In genomic region chr19:16085115-16085514, GRCh38 we compare ENCODE assay signal across 14 cellular contexts. TPM values are rescaled to one million over a fixed set of nuclear protein-coding genes. Genes with fewer than 3 reads are reported as not detected.
A peak's percentile ranks its signal among the peaks of the same experiment; 100 is the strongest.
DNase-seq lines count a peak whose midpoint lies in the region; ATAC-seq, FAIRE-seq and TF ChIP-seq lines count a peak whose summit lies in the region.
"Had no signal": no experiment of that assay in that cellular context is flagged by ENCODE, and none has a peak within 500 bp of the region (broad histone marks: within the 10 kb centered on the region; RNA-seq: fewer than 3 reads in every experiment).

No MANE protein-coding gene starts in this region.

- no peak overlapping the region for H2BK120ac ChIP-seq in IMR-90 (ENCODE audit: low read depth, low read length)

- H3K9me1 ChIP-seq in IMR-90 (ENCODE audit: insufficient read depth, low read length) (peaks cover 24% of the 10 kb centered on the region), keratinocyte (ENCODE audit: control insufficient read depth, extremely low read depth, insufficient read depth, low read length) (no peaks in the 10 kb centered on the region)

- H3K9ac ChIP-seq in IMR-90 (ENCODE audit: low read depth, low read length) (no peak overlapping the region), keratinocyte (ENCODE audit: control insufficient read depth, extremely low read depth, insufficient read depth, low read length) (no peak overlapping the region)

- no peak overlapping the region for H3K23ac ChIP-seq in IMR-90 (ENCODE audit: low read depth, low read length)

- H3K27me3 ChIP-seq in ACC112 (ENCODE audit: insufficient read depth, low read length) (no peaks in the 10 kb centered on the region), IMR-90 (ENCODE audit: control insufficient read depth, insufficient read depth, low read length) (no peaks in the 10 kb centered on the region), keratinocyte (ENCODE audit: control insufficient read depth, extremely low read depth, insufficient read depth, low read length) (no peaks in the 10 kb centered on the region)
- H3K27me3 ChIP-seq: heart left ventricle, suprapubic skin had no signal

- H3K4me3 Mint-ChIP-seq in activated T-helper 2 cell treated with anti-CD3 and anti-CD28 coated beads, Interferon-gamma antibody, Interleukin-2, Interleukin-4, amounts not matched to agents 10 μg/mL and 5 μg/mL and 100 μg/mL, durations not matched to agents 14 hours and 24 hours and 36 hours (ENCODE audit: low read depth) = peak overlapping the region; percentile 76

- H3K4me1 ChIP-seq in ACC112 (ENCODE audit: control insufficient read depth, insufficient read depth, low read length, unreplicated experiment) (peaks cover 16% of the 10 kb centered on the region), IMR-90 (ENCODE audit: control insufficient read depth, insufficient read depth, low read length) (peaks cover 24% of the 10 kb centered on the region), keratinocyte (ENCODE audit: control insufficient read depth, extremely low read depth, insufficient read depth, low read length) (peaks cover 5% of the 10 kb centered on the region)

- H3K79me2 ChIP-seq in ACC112 (ENCODE audit: control insufficient read depth, insufficient read depth, low read length, unreplicated experiment) = peaks cover 89% of the 10 kb centered on the region
- H3K79me2 ChIP-seq in keratinocyte (ENCODE audit: control insufficient read depth, insufficient read depth, low read length) = peaks cover 82% of the 10 kb centered on the region

- H2BK5ac ChIP-seq in IMR-90 (ENCODE audit: low read depth, low read length, poor library complexity, severe bottlenecking) = peak overlapping the region; percentile 49

- no peak overlapping the region for H3K14ac ChIP-seq in IMR-90 (replicated peaks; ENCODE audit: low read depth, low read length)

- no peak overlapping the region for H4K5ac ChIP-seq in IMR-90 (ENCODE audit: low read depth, low read length)

- peaks cover 96% of the 10 kb centered on the region for H3K36me3 Mint-ChIP-seq in activated T-helper 2 cell treated with anti-CD3 and anti-CD28 coated beads, Interferon-gamma antibody, Interleukin-2, Interleukin-4, amounts not matched to agents 10 μg/mL and 5 μg/mL and 100 μg/mL, durations not matched to agents 14 hours and 24 hours and 36 hours (ENCODE audit: low read depth)

- DNase-seq in IMR-90 = peak; percentile 66
- DNase-seq in activated T-helper 2 cell treated with anti-CD3 and anti-CD28 coated beads, Interferon-gamma antibody, Interleukin-2, Interleukin-4, amounts not matched to agents 10 μg/mL and 5 μg/mL and 100 μg/mL, durations not matched to agents 14 hours and 24 hours and 36 hours (ENCODE audit: low spot score) = no peak
- DNase-seq in keratinocyte (ENCODE audit: low read depth, low spot score) = no peak
- DNase-seq in GM10266 (ENCODE audit: extremely low spot score) = no peak
- no peak for DNase-seq in stimulated activated CD8-positive, alpha-beta memory T cell treated with anti-CD3 and anti-CD28 coated beads, Interleukin-4, amount 100 ng/mL, for 48 hours
- no peak for DNase-seq in NCI-H82 treated with DMSO at 0.1 percent for 48 hours (lab: John Stamatoyannopoulos, UW; ENCODE audit: unreplicated experiment)
- DNase-seq: cerebellar nuclear complex; heart left ventricle; NCI-H1048; stimulated activated CD4-positive, alpha-beta T cell treated with anti-CD3 and anti-CD28 coated beads, Interleukin-15, amount 100 ng/mL, for 24 hours had no signal

- H3K4me2 ChIP-seq in IMR-90 (ENCODE audit: low read depth, low read length) (no peak overlapping the region), keratinocyte (ENCODE audit: control insufficient read depth, extremely low read depth, insufficient read depth, low read depth, low read length) (no peak overlapping the region)

- TF ChIP-seq CTCF in IMR-90 (conservative IDR thresholded peaks at IDR 0.05; ENCODE audit: low read depth, low read length) (no peak), keratinocyte (optimal IDR thresholded peaks at IDR 0.05 in 1 of 3, IDR thresholded peaks at IDR 0.05 in 1 of 3, conservative IDR thresholded peaks at IDR 0.05 in 1 of 3; ENCODE audit: extremely low read depth in 1 of 3, insufficient read depth in 2 of 3, low read length in 3 of 3) (no peak), GM10266 (IDR thresholded peaks at IDR 0.05; ENCODE audit: control insufficient read depth, insufficient read depth, low read depth, missing control alignments) (no peak)

- no peaks in the 10 kb centered on the region for H3K9me3 Mint-ChIP-seq in activated T-helper 2 cell treated with anti-CD3 and anti-CD28 coated beads, Interferon-gamma antibody, Interleukin-2, Interleukin-4, amounts not matched to agents 10 μg/mL and 5 μg/mL and 100 μg/mL, durations not matched to agents 14 hours and 24 hours and 36 hours

- peaks cover 62% of the 10 kb centered on the region for H3K4me1 Mint-ChIP-seq in activated T-helper 2 cell treated with anti-CD3 and anti-CD28 coated beads, Interferon-gamma antibody, Interleukin-2, Interleukin-4, amounts not matched to agents 10 μg/mL and 5 μg/mL and 100 μg/mL, durations not matched to agents 14 hours and 24 hours and 36 hours (ENCODE audit: low read depth)

- no peak overlapping the region for H4K8ac ChIP-seq in IMR-90 (ENCODE audit: low read depth in 2 of 2, low read length in 2 of 2)

- FAIRE-seq in keratinocyte (lab: Jason Lieb, UNC) = no peak

- H3K27me3 Mint-ChIP-seq in activated T-helper 2 cell treated with anti-CD3 and anti-CD28 coated beads, Interferon-gamma antibody, Interleukin-2, Interleukin-4, amounts not matched to agents 10 μg/mL and 5 μg/mL and 100 μg/mL, durations not matched to agents 14 hours and 24 hours and 36 hours (ENCODE audit: low read depth) = no peaks in the 10 kb centered on the region

- no TSS peak for BruUV-seq in IMR-90 (replicated peaks; lab: Mats Ljungman, UMichigan)

- H4K20me1 ChIP-seq in IMR-90 (ENCODE audit: insufficient read depth, low read length) = peaks cover 100% of the 10 kb centered on the region
- peaks cover 21% of the 10 kb centered on the region for H4K20me1 ChIP-seq in keratinocyte (ENCODE audit: control insufficient read depth, extremely low read depth, insufficient read depth, low read length)

- in situ Hi-C loops in IMR-90 (cut with MboI; ENCODE audit: low sequenced_read_pairs) = no loop called here

- H2BK15ac ChIP-seq in IMR-90 (ENCODE audit: low read depth, low read length) = no peak overlapping the region

- H3K79me1 ChIP-seq in IMR-90 (ENCODE audit: low read depth in 1 of 2, low read length in 2 of 2) = peaks cover 27 to 87% of the 10 kb centered on the region in 2 experiments

- H2AK9ac ChIP-seq in IMR-90 (replicated peaks; ENCODE audit: low read depth, low read length, poor library complexity) = no peak overlapping the region

- ATAC-seq in IMR-90 (ENCODE audit: low read depth) = peak; percentile 9
- no peak for ATAC-seq in GM19467 (IDR thresholded peaks at IDR 0.05; ENCODE audit: unreplicated experiment)
- ATAC-seq: heart left ventricle had no signal

- no peak overlapping the region for H3K4me3 ChIP-seq in ACC112 (ENCODE audit: low read depth, low read length)
- no peak overlapping the region for H3K4me3 ChIP-seq in IMR-90 (ENCODE audit: insufficient read depth, low read depth, low read length)
- H3K4me3 ChIP-seq in keratinocyte (ENCODE audit: control insufficient read depth in 2 of 3, extremely low read depth in 1 of 3, insufficient read depth in 2 of 3, low read depth in 1 of 3, low read length in 3 of 3) = no peak overlapping the region
- H3K4me3 ChIP-seq: heart left ventricle, suprapubic skin had no signal

- H3K9me3 ChIP-seq in IMR-90 (ENCODE audit: control insufficient read depth, insufficient read depth, low read length) (no peaks in the 10 kb centered on the region), keratinocyte (ENCODE audit: control insufficient read depth, low read depth, low read length) (no peaks in the 10 kb centered on the region)
- H3K9me3 ChIP-seq: heart left ventricle, suprapubic skin had no signal

- H2AFZ ChIP-seq in ACC112 (ENCODE audit: low read length, unreplicated experiment) (no peak overlapping the region), IMR-90 (replicated peaks; ENCODE audit: low read length, poor library complexity) (no peak overlapping the region), keratinocyte (ENCODE audit: control insufficient read depth, low read length) (no peak overlapping the region)

- no peak overlapping the region for H3K18ac ChIP-seq in IMR-90 (ENCODE audit: low read depth, low read length)

- POLR2A ChIA-PET in IMR-90 (lab: Charles Lee; ENCODE audit: unreplicated experiment) = interaction anchor here (0.6 to 0.7 kb wide), 2 partner anchors 9 to 863 kb away, joined by 7 to 9 read pairs; partner anchors contain the start of gene TPM4

- no peak overlapping the region for H4K91ac ChIP-seq in IMR-90 (ENCODE audit: insufficient read depth, low read depth, low read length)

- H3K27ac ChIP-seq in ACC112 (ENCODE audit: low read depth, low read length) = peak overlapping the region; percentile 41
- H3K27ac ChIP-seq in IMR-90 (ENCODE audit: insufficient read depth, low read length) = peak overlapping the region; percentile 39
- H3K27ac ChIP-seq in keratinocyte (ENCODE audit: control insufficient read depth, insufficient read depth, low read length) = peak overlapping the region; percentile 25
- H3K27ac ChIP-seq: suprapubic skin had no signal

- peak overlapping the region; percentile 83 for H3K27ac Mint-ChIP-seq in activated T-helper 2 cell treated with anti-CD3 and anti-CD28 coated beads, Interferon-gamma antibody, Interleukin-2, Interleukin-4, amounts not matched to agents 10 μg/mL and 5 μg/mL and 100 μg/mL, durations not matched to agents 14 hours and 24 hours and 36 hours

- no peak overlapping the region for H3K4ac ChIP-seq in IMR-90 (ENCODE audit: low read depth, low read length)

- H2AK5ac ChIP-seq in IMR-90 (ENCODE audit: low read depth, low read length) = no peak overlapping the region

- CTCF ChIA-PET in IMR-90 (lab: Yijun Ruan, JAX) = interaction anchor here (0.6 to 0.7 kb wide), 2 partner anchors 36 to 301 kb away, joined by 3 to 5 read pairs; no protein-coding TSS in a partner anchor

- intact Hi-C loops in IMR-90 (cut with micrococcal nuclease) = no loop called here
- intact Hi-C loops in activated T-helper 2 cell treated with anti-CD3 and anti-CD28 coated beads, Interferon-gamma antibody, Interleukin-2, Interleukin-4, amounts not matched to agents 10 μg/mL and 5 μg/mL and 100 μg/mL, durations not matched to agents 14 hours and 24 hours and 36 hours (cut with micrococcal nuclease) = loop anchor here (10.0 kb wide), 1 partner anchor 480 kb away; no protein-coding TSS in a partner anchor

- dilution Hi-C loops in IMR-90 (cut with HindIII; ENCODE audit: low sequenced_read_pairs, unreplicated experiment) (no loop called here), keratinocyte (cut with MboI; ENCODE audit: extremely low pct_ligation_motif_present, low sequenced_read_pairs) (no loop called here)

- no peak for TF ChIP-seq RAD21 in IMR-90 (IDR thresholded peaks at IDR 0.05; ENCODE audit: low read length)

- WGBS in IMR-90 (ENCODE audit: extremely low coverage in 2 of 2, insufficient read length in 1 of 2), 2 experiments = no CpG with 5 or more reads among the region's 6 CpGs

- no peak; the same call in 1 of the 2 replicates for TF ChIP-seq POLR2A in IMR-90 (IDR thresholded peaks at IDR 0.05; ENCODE audit: low read depth, low read length)

- H3K56ac ChIP-seq in IMR-90 (ENCODE audit: extremely low read depth, insufficient read depth, low read length) = no peak overlapping the region

- H3K36me3 ChIP-seq in ACC112 (ENCODE audit: insufficient read depth, low read length) (peaks cover 26% of the 10 kb centered on the region), IMR-90 (ENCODE audit: control insufficient read depth, insufficient read depth, low read length) (peaks cover 95% of the 10 kb centered on the region), keratinocyte (ENCODE audit: control insufficient read depth in 2 of 2, extremely low read depth in 1 of 2, insufficient read depth in 2 of 2, low read length in 2 of 2) (peaks cover 58 to 81% of the 10 kb centered on the region in 2 experiments)

- no peak overlapping the region for H2BK20ac ChIP-seq in IMR-90 (ENCODE audit: low read depth, low read length)

RNA-seq across cellular contexts. Expression of gene TPM4, which starts 8.8 kb away (rescaled TPM):
- 1,075 and 1,562 TPM in 2 replicates for total RNA-seq in IMR-90 (2012; rRNA removed)
- 1,160 and 1,218 TPM in 2 replicates for polyA plus RNA-seq in IMR-90 (2012; rRNA removed)
- polyA plus RNA-seq in IMR-90 (2012; cell fraction: cytosol; rRNA removed) = 1,916 and 2,081 TPM in 2 replicates
- 535 and 1,052 TPM in 2 replicates for polyA plus RNA-seq in IMR-90 (2012; cell fraction: nucleus; rRNA removed; ENCODE audit: low replicate concordance)
- total RNA-seq in activated T-helper 2 cell treated with anti-CD3 and anti-CD28 coated beads, Interferon-gamma antibody, Interleukin-2, Interleukin-4, amounts not matched to agents 10 μg/mL and 5 μg/mL and 100 μg/mL, durations not matched to agents 14 hours and 24 hours and 36 hours = 507 and 520 TPM in 2 replicates
- polyA plus RNA-seq in keratinocyte = 489 to 646 TPM (median 581 TPM) in 3 replicates
- 905 TPM for polyA plus RNA-seq in keratinocyte (2011; ENCODE audit: low read depth)
- polyA plus RNA-seq in keratinocyte (2011; cell fraction: cytosol; rRNA removed) = 586 and 787 TPM in 2 replicates
- polyA plus RNA-seq in keratinocyte (2011; cell fraction: nucleus; rRNA removed) = 358 and 397 TPM in 2 replicates
- polyA plus RNA-seq in keratinocyte (2012; ENCODE audit: low replicate concordance) = 305 and 592 TPM in 2 replicates
- 93.6 to 294 TPM (median 216 TPM) in 3 replicates for polyA minus RNA-seq in keratinocyte
- polyA minus RNA-seq in keratinocyte (2011; cell fraction: cytosol; rRNA and poly(A)+ RNA removed) = 587 TPM
- polyA minus RNA-seq in keratinocyte (2011; cell fraction: nucleus; rRNA and poly(A)+ RNA removed) = 114 and 189 TPM in 2 replicates

RNA-seq across cellular contexts. Expression of gene RAB8A, which starts 26.6 kb away (rescaled TPM):
- total RNA-seq in IMR-90 (2012; rRNA removed) = 135 and 158 TPM in 2 replicates
- polyA plus RNA-seq in IMR-90 (2012; rRNA removed) (61.8 and 64.5 TPM in 2 replicates), keratinocyte (64.4 to 116 TPM (median 95.1 TPM) in 3 replicates)
- polyA plus RNA-seq in IMR-90 (2012; cell fraction: cytosol; rRNA removed) = 33.9 and 47.1 TPM in 2 replicates
- 24.8 and 40.7 TPM in 2 replicates for polyA plus RNA-seq in IMR-90 (2012; cell fraction: nucleus; rRNA removed; ENCODE audit: low replicate concordance)
- total RNA-seq in activated T-helper 2 cell treated with anti-CD3 and anti-CD28 coated beads, Interferon-gamma antibody, Interleukin-2, Interleukin-4, amounts not matched to agents 10 μg/mL and 5 μg/mL and 100 μg/mL, durations not matched to agents 14 hours and 24 hours and 36 hours = 256 and 261 TPM in 2 replicates
- polyA plus RNA-seq in keratinocyte (2011; ENCODE audit: low read depth) = 127 TPM
- polyA plus RNA-seq in keratinocyte (2011; cell fraction: cytosol; rRNA removed) = 60.3 and 65.6 TPM in 2 replicates
- 44.1 and 44.4 TPM in 2 replicates for polyA plus RNA-seq in keratinocyte (2011; cell fraction: nucleus; rRNA removed)
- polyA plus RNA-seq in keratinocyte (2012; ENCODE audit: low replicate concordance) = 41.8 and 125 TPM in 2 replicates
- polyA minus RNA-seq in keratinocyte = 73.1 to 162 TPM (median 128 TPM) in 3 replicates
- 99.2 TPM for polyA minus RNA-seq in keratinocyte (2011; cell fraction: cytosol; rRNA and poly(A)+ RNA removed)
- polyA minus RNA-seq in keratinocyte (2011; cell fraction: nucleus; rRNA and poly(A)+ RNA removed) = 27.9 and 71.5 TPM in 2 replicates

RNA-seq across cellular contexts. Expression of gene HSH2D, which starts 58.4 kb away (rescaled TPM):
- total RNA-seq in IMR-90 (2012; rRNA removed) = not detected in 2 replicates
- polyA plus RNA-seq in IMR-90 (2012; rRNA removed) (not detected in 2 replicates), keratinocyte (0.90 to 1.9 TPM (median 1.1 TPM) in 3 replicates)
- not detected in 2 replicates for polyA plus RNA-seq in IMR-90 (2012; cell fraction: cytosol; rRNA removed)
- polyA plus RNA-seq in IMR-90 (2012; cell fraction: nucleus; rRNA removed; ENCODE audit: low replicate concordance) = not detected in 2 replicates
- total RNA-seq in activated T-helper 2 cell treated with anti-CD3 and anti-CD28 coated beads, Interferon-gamma antibody, Interleukin-2, Interleukin-4, amounts not matched to agents 10 μg/mL and 5 μg/mL and 100 μg/mL, durations not matched to agents 14 hours and 24 hours and 36 hours = 42.3 and 43.5 TPM in 2 replicates
- polyA plus RNA-seq in keratinocyte (2011; ENCODE audit: low read depth) = not detected
- 0.36 and 0.75 TPM in 2 replicates for polyA plus RNA-seq in keratinocyte (2011; cell fraction: cytosol; rRNA removed)
- polyA plus RNA-seq in keratinocyte (2011; cell fraction: nucleus; rRNA removed) = 1.0 and 1.5 TPM in 2 replicates
- polyA plus RNA-seq in keratinocyte (2012; ENCODE audit: low replicate concordance) = 0.23 and 1.4 TPM in 2 replicates
- 0.89 to 1.9 TPM (median 1.5 TPM) in 3 replicates for polyA minus RNA-seq in keratinocyte
- polyA minus RNA-seq in keratinocyte (2011; cell fraction: cytosol; rRNA and poly(A)+ RNA removed) = not detected
- 0.63 TPM in 1 of 2 replicates, not detected in the other for polyA minus RNA-seq in keratinocyte (2011; cell fraction: nucleus; rRNA and poly(A)+ RNA removed)
- total RNA-seq: RPMI7951 had no signal

Comparison
In these comparisons a context has a peak if more than half of its experiments do, and no peak if none do; other contexts are left out.
1. RNA of gene HSH2D, which starts 58.4 kb away (total RNA-seq): 42.3 to 43.5 TPM in activated T-helper 2 cell treated with anti-CD3 and anti-CD28 coated beads, Interferon-gamma antibody, Interleukin-2, Interleukin-4, amounts not matched to agents 10 μg/mL and 5 μg/mL and 100 μg/mL, durations not matched to agents 14 hours and 24 hours and 36 hours; not detected in IMR-90; every median in the first group is over 10 times any median in the second.
2. Peak in every context shown above with its lines, with median percentiles within 50 percentile points of each other: H3K27ac ChIP-seq.